In genomic region chr9:112308576-112308975, GRCh38 we compare ENCODE assay signal across 13 cellular contexts. TPM values are rescaled to one million over a fixed set of nuclear protein-coding genes. Genes with fewer than 3 reads are reported as not detected.
DNase-seq lines count a peak whose midpoint lies in the region; ATAC-seq, FAIRE-seq and TF ChIP-seq lines count a peak whose summit lies in the region.
"Had no signal": no experiment of that assay in that cellular context is flagged by ENCODE, and none has a peak within 500 bp of the region (broad histone marks: within the 10 kb centered on the region; RNA-seq: fewer than 3 reads in every experiment).

No MANE protein-coding gene starts in this region.

- H3K27me3 ChIP-seq in endocrine pancreas (ENCODE audit: control insufficient read depth, insufficient read depth, low read length) (no peaks in the 10 kb centered on the region), pancreas (no peaks in the 10 kb centered on the region)
- H3K27me3 ChIP-seq in CD8-positive, alpha-beta T cell (ENCODE audit: insufficient read depth, low read length) = no peaks in the 10 kb centered on the region

- peak; percentile 49 for DNase-seq in LHCN-M2 (ENCODE audit: low read depth)
- peak; percentile 81 for DNase-seq in NCI-H345 treated with DMSO at 0.1 percent for 48 hours (lab: John Stamatoyannopoulos, UW; ENCODE audit: unreplicated experiment)
- peak in 1 of 6 donors; percentile 14 for DNase-seq in pancreas
- no peak for DNase-seq in G401 (ENCODE audit: low spot score)
- DNase-seq in CD8-positive, alpha-beta T cell = no peak
- DNase-seq in activated naive CD4-positive, alpha-beta T cell treated with anti-CD3 and anti-CD28 coated beads for 36 hours = no peak
- DNase-seq: hippocampal formation; stimulated activated CD4-positive, alpha-beta T cell treated with anti-CD3 and anti-CD28 coated beads, Interleukin-12 subunit alpha, Interleukin-12 subunit beta, amount 100 ng/mL, for 4 hours; stimulated activated CD8-positive, alpha-beta memory T cell treated with anti-CD3 and anti-CD28 coated beads, Interleukin-4, amount 100 ng/mL, for 48 hours; T1000 had no signal

- no peak overlapping the region for H3K27ac Mint-ChIP-seq in CD8-positive, alpha-beta T cell
- no peak overlapping the region for H3K27ac Mint-ChIP-seq in activated naive CD4-positive, alpha-beta T cell treated with anti-CD3 and anti-CD28 coated beads for 36 hours

- CTCF ChIA-PET in CD8-positive, alpha-beta T cell (lab: Charles Lee) = no interaction called here
- CTCF ChIA-PET in activated naive CD4-positive, alpha-beta T cell treated with anti-CD3 and anti-CD28 coated beads for 36 hours (lab: Charles Lee) = interaction anchor here (0.5 kb wide), 1 partner anchor 339 kb away, joined by 3 read pairs; no protein-coding TSS in a partner anchor

- ATAC-seq in pancreas = peak; percentile 88 to 92 (median 89)
- ATAC-seq in CD8-positive, alpha-beta T cell = no peak
- no peak for ATAC-seq in HG02588 (IDR thresholded peaks at IDR 0.05; ENCODE audit: unreplicated experiment)

- WGBS in pancreas, 2 donors = 30 to 37% methylated on average over 5 of the region's 5 CpGs

- intact Hi-C loops in pancreas (cut with DNase I) = no loop called here
- intact Hi-C loops in CD8-positive, alpha-beta T cell (cut with DNase I, micrococcal nuclease) = no loop called here
- intact Hi-C loops in activated naive CD4-positive, alpha-beta T cell treated with anti-CD3 and anti-CD28 coated beads for 36 hours (cut with micrococcal nuclease) = no loop called here

- H3K36me3 ChIP-seq in endocrine pancreas (ENCODE audit: control insufficient read depth, insufficient read depth, low read length) (no peaks in the 10 kb centered on the region), pancreas (no peaks in the 10 kb centered on the region)
- H3K36me3 ChIP-seq in CD8-positive, alpha-beta T cell (ENCODE audit: insufficient read depth, low read length) = no peaks in the 10 kb centered on the region

- H3K9me3 ChIP-seq in endocrine pancreas (ENCODE audit: control insufficient read depth, low read length) (no peaks in the 10 kb centered on the region), pancreas (no peaks in the 10 kb centered on the region)
- no peaks in the 10 kb centered on the region for H3K9me3 ChIP-seq in CD8-positive, alpha-beta T cell (ENCODE audit: low read length)

- peaks cover 6% of the 10 kb centered on the region for H3K36me3 Mint-ChIP-seq in CD8-positive, alpha-beta T cell
- peaks cover 3% of the 10 kb centered on the region for H3K36me3 Mint-ChIP-seq in activated naive CD4-positive, alpha-beta T cell treated with anti-CD3 and anti-CD28 coated beads for 36 hours (ENCODE audit: low read depth)

- H3K4me3 Mint-ChIP-seq in CD8-positive, alpha-beta T cell = no peak overlapping the region
- H3K4me3 Mint-ChIP-seq in activated naive CD4-positive, alpha-beta T cell treated with anti-CD3 and anti-CD28 coated beads for 36 hours = no peak overlapping the region

- no peak for TF ChIP-seq CTCF in pancreas (IDR thresholded peaks at IDR 0.05)
- TF ChIP-seq CTCF in CD8-positive, alpha-beta T cell (IDR thresholded peaks at IDR 0.05) = no peak

- H3K9me3 Mint-ChIP-seq in CD8-positive, alpha-beta T cell = no peaks in the 10 kb centered on the region
- no peaks in the 10 kb centered on the region for H3K9me3 Mint-ChIP-seq in activated naive CD4-positive, alpha-beta T cell treated with anti-CD3 and anti-CD28 coated beads for 36 hours

- in situ Hi-C loops in G401 (cut with HindIII; ENCODE audit: low sequenced_read_pairs) = no loop called here

- H3K4me3 ChIP-seq in endocrine pancreas (ENCODE audit: control insufficient read depth, insufficient read depth, low read length) = peak overlapping the region; percentile 69
- no peak overlapping the region for H3K4me3 ChIP-seq in pancreas
- H3K4me3 ChIP-seq in CD8-positive, alpha-beta T cell (ENCODE audit: low read depth, low read length) = no peak overlapping the region

- H3K27me3 Mint-ChIP-seq in CD8-positive, alpha-beta T cell (ENCODE audit: low read depth) = no peaks in the 10 kb centered on the region
- H3K27me3 Mint-ChIP-seq in activated naive CD4-positive, alpha-beta T cell treated with anti-CD3 and anti-CD28 coated beads for 36 hours (ENCODE audit: low read depth) = no peaks in the 10 kb centered on the region

- H3K9ac ChIP-seq in endocrine pancreas (ENCODE audit: control insufficient read depth, insufficient read depth, low read length) = no peak overlapping the region

- FAIRE-seq in pancreas (lab: Jason Lieb, UNC) = no peak
- FAIRE-seq: endometrium had no signal

- no peak overlapping the region for H3K27ac ChIP-seq in pancreas
- no peak overlapping the region for H3K27ac ChIP-seq in CD8-positive, alpha-beta T cell (ENCODE audit: low read depth, low read length)

- H3K4me1 Mint-ChIP-seq in CD8-positive, alpha-beta T cell (ENCODE audit: low read depth) = peaks cover 57% of the 10 kb centered on the region
- peaks cover 23% of the 10 kb centered on the region for H3K4me1 Mint-ChIP-seq in activated naive CD4-positive, alpha-beta T cell treated with anti-CD3 and anti-CD28 coated beads for 36 hours (ENCODE audit: low read depth)

- POLR2A ChIA-PET in CD8-positive, alpha-beta T cell (lab: Charles Lee) = no interaction called here

- H3K4me1 ChIP-seq in endocrine pancreas (ENCODE audit: control insufficient read depth, insufficient read depth, low read length) (peaks cover 12% of the 10 kb centered on the region), pancreas (peaks cover 0 to 5% (median 5%) of the 10 kb centered on the region in 3 donors)
- peaks cover 16% of the 10 kb centered on the region for H3K4me1 ChIP-seq in CD8-positive, alpha-beta T cell (ENCODE audit: insufficient read depth, low read length)

RNA-seq across cellular contexts. Expression of gene PTBP3, which starts 24.8 kb away (rescaled TPM):
- total RNA-seq in LHCN-M2 (2014; rRNA removed) (31.7 and 35.7 TPM in 2 replicates), pancreas (10 to 100 TPM; 23.7 to 51.5 (median 39.4) TPM)
- polyA plus RNA-seq in LHCN-M2 (2012) = 9.1 TPM
- polyA plus RNA-seq in pancreas = 1 to 10 TPM; 4.4 to 8.6 TPM
- total RNA-seq in G401 (2014; rRNA removed; shearing (Covaris generic)) = 29.7 and 39.9 TPM in 2 replicates
- total RNA-seq in CD8-positive, alpha-beta T cell = 100 to 1,000 TPM in 1 of 2 experiments, 10 to 100 TPM in 1; 96.8 to 112 TPM
- total RNA-seq in activated naive CD4-positive, alpha-beta T cell treated with anti-CD3 and anti-CD28 coated beads for 36 hours = 10 to 100 TPM; 87.8 to 92.6 TPM

Comparison
In these comparisons a context has a peak if more than half of its experiments do, and no peak if none do; other contexts are left out.
1. DNase-seq: peak in LHCN-M2 (single experiment) and NCI-H345 treated with DMSO at 0.1 percent for 48 hours (single experiment); none in G401 (single experiment), CD8-positive, alpha-beta T cell (0 of 7) and activated naive CD4-positive, alpha-beta T cell treated with anti-CD3 and anti-CD28 coated beads for 36 hours (single experiment).
2. ATAC-seq: peak in pancreas (4 of 4); none in CD8-positive, alpha-beta T cell (single experiment) and HG02588 (single experiment).